Comparison of ENCODE assay signal across 8 cellular contexts in the genomic region with DNA sequence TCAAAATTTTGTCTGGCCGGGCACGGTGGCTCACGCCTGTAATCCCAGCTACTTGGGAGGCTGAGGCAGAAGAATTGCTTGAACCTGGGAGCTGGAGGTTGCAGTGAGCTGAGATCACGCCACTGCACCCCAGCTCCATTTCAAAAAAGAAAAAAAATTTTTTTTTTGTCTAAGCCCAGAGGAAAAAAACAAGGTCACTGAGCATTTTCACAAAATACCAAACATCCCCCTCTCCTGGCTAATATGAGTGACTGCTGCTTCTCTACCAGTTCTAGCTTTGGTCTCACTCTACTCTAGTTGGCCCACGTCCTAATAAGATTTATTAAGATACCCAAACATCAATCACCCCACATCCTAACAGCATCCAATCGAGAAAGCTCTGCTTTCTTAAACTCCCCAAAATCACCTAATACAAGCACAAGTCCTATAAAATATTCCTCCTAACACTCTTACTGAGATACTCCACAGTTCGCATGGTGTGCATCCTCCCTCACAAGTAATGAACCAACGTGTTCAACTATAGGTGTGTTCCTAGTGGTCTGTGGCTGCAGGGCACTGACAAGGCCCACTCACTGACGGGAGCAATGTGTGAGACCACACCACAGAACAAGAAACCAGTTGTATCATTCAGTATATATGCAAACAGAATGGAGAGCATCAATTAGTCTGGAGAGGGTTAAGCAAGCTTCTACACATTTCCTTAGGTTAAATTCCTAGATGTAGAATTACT.
DNase-seq lines count a peak whose midpoint lies in the region; ATAC-seq, FAIRE-seq and TF ChIP-seq lines count a peak whose summit lies in the region.

No MANE protein-coding gene starts in this region.

- peak overlapping the region; percentile 30 for H3K4me3 Mint-ChIP-seq in CD4-positive, alpha-beta T cell
- no peak overlapping the region for H3K4me3 Mint-ChIP-seq in activated naive CD8-positive, alpha-beta T cell treated with anti-CD3 and anti-CD28 coated beads, Interleukin-2, amount 50 U/mL, for 24 hours

- peak; percentile 81 for TF ChIP-seq CTCF in CD4-positive, alpha-beta T cell (IDR thresholded peaks at IDR 0.05)

- DNase-seq in CD4-positive, alpha-beta T cell: no peak
- peak; percentile 6 for DNase-seq in HT1080 (ENCODE audit: low read depth)
- no peak for DNase-seq in activated naive CD8-positive, alpha-beta T cell treated with anti-CD3 and anti-CD28 coated beads, Interleukin-2, amount 50 U/mL, for 24 hours
- peak; percentile 31 for DNase-seq in myocyte (ENCODE audit: low read depth)
- no peak for DNase-seq in frontal cortex (ENCODE audit: low spot score in 2 of 2)
- DNase-seq in stimulated activated CD8-positive, alpha-beta memory T cell treated with anti-CD3 and anti-CD28 coated beads, Interleukin-4, amount 100 ng/mL, for 48 hours: no peak

- peaks cover 68% of the 10 kb centered on the region for H3K36me3 Mint-ChIP-seq in CD4-positive, alpha-beta T cell (ENCODE audit: low read depth)
- H3K36me3 Mint-ChIP-seq in activated naive CD8-positive, alpha-beta T cell treated with anti-CD3 and anti-CD28 coated beads, Interleukin-2, amount 50 U/mL, for 24 hours (ENCODE audit: low read depth): peaks cover 14% of the 10 kb centered on the region

- FAIRE-seq in frontal cortex (lab: Jason Lieb, UNC): no peak

- POLR2A ChIA-PET in CD4-positive, alpha-beta T cell (lab: Charles Lee): interaction anchor here (0.6 to 6.6 kb wide), 24 partner anchors 8 to 323 kb away, joined by 3 to 162 read pairs (median 4); partner anchors contain the start of genes ARMC12, FANCE and FKBP5

- peak; percentile 85 for ATAC-seq in CD4-positive, alpha-beta T cell (ENCODE audit: poor library complexity)
- ATAC-seq in activated naive CD8-positive, alpha-beta T cell treated with anti-CD3 and anti-CD28 coated beads, Interleukin-2, amount 50 U/mL, for 24 hours: peak; percentile 63
- ATAC-seq in HG03469 (IDR thresholded peaks at IDR 0.05; ENCODE audit: unreplicated experiment): no peak
- no peak for ATAC-seq in GM19351 (IDR thresholded peaks at IDR 0.05; ENCODE audit: unreplicated experiment)

- H3K27ac Mint-ChIP-seq in CD4-positive, alpha-beta T cell: peak overlapping the region; percentile 72
- H3K27ac Mint-ChIP-seq in activated naive CD8-positive, alpha-beta T cell treated with anti-CD3 and anti-CD28 coated beads, Interleukin-2, amount 50 U/mL, for 24 hours: no peak overlapping the region

- peaks cover 60% of the 10 kb centered on the region for H3K4me1 Mint-ChIP-seq in CD4-positive, alpha-beta T cell (ENCODE audit: low read depth)
- peaks cover 35% of the 10 kb centered on the region for H3K4me1 Mint-ChIP-seq in activated naive CD8-positive, alpha-beta T cell treated with anti-CD3 and anti-CD28 coated beads, Interleukin-2, amount 50 U/mL, for 24 hours

- H3K27ac ChIP-seq in CD4-positive, alpha-beta T cell (ENCODE audit: low read depth, low read length): no peak overlapping the region

- intact Hi-C loops in CD4-positive, alpha-beta T cell (cut with DNase I, micrococcal nuclease): loop anchor here (1.0 to 5.0 kb wide), 5 partner anchors 40 to 112 kb away; no protein-coding TSS in a partner anchor

- no peaks in the 10 kb centered on the region for H3K9me3 ChIP-seq in CD4-positive, alpha-beta T cell (ENCODE audit: control insufficient read depth, low read length)

- CTCF ChIA-PET in CD4-positive, alpha-beta T cell (lab: Charles Lee): interaction anchor here (0.5 to 4.8 kb wide), 35 partner anchors 8 to 112 kb away, joined by 3 to 65 read pairs (median 5); partner anchors contain the start of gene ARMC12

- no peaks in the 10 kb centered on the region for H3K9me3 Mint-ChIP-seq in CD4-positive, alpha-beta T cell
- no peaks in the 10 kb centered on the region for H3K9me3 Mint-ChIP-seq in activated naive CD8-positive, alpha-beta T cell treated with anti-CD3 and anti-CD28 coated beads, Interleukin-2, amount 50 U/mL, for 24 hours

- no peaks in the 10 kb centered on the region for H3K27me3 ChIP-seq in CD4-positive, alpha-beta T cell (ENCODE audit: control insufficient read depth, insufficient read depth, low read length)

- H3K27me3 Mint-ChIP-seq in CD4-positive, alpha-beta T cell: no peaks in the 10 kb centered on the region
- H3K27me3 Mint-ChIP-seq in activated naive CD8-positive, alpha-beta T cell treated with anti-CD3 and anti-CD28 coated beads, Interleukin-2, amount 50 U/mL, for 24 hours: no peaks in the 10 kb centered on the region

Comparison
In these comparisons a context has a peak if more than half of its experiments do, and no peak if none do; other contexts are left out.
1. ATAC-seq: peak in CD4-positive, alpha-beta T cell (single experiment) and activated naive CD8-positive, alpha-beta T cell treated with anti-CD3 and anti-CD28 coated beads, Interleukin-2, amount 50 U/mL, for 24 hours (single experiment); none in HG03469 (single experiment) and GM19351 (single experiment).
2. DNase-seq: peak in HT1080 (single experiment) and myocyte (single experiment); none in CD4-positive, alpha-beta T cell (0 of 10), activated naive CD8-positive, alpha-beta T cell treated with anti-CD3 and anti-CD28 coated beads, Interleukin-2, amount 50 U/mL, for 24 hours (single experiment), frontal cortex (0 of 2) and stimulated activated CD8-positive, alpha-beta memory T cell treated with anti-CD3 and anti-CD28 coated beads, Interleukin-4, amount 100 ng/mL, for 48 hours (single experiment).